ENCODE assay signal across 8 cellular contexts in genomic region chr1:205319081-205320018, GRCh38.
A peak's percentile ranks its signal among the peaks of the same experiment; 100 is the strongest.
DNase-seq lines count a peak whose midpoint lies in the region; ATAC-seq lines count a peak whose summit lies in the region.

No MANE protein-coding gene starts in this region.

- peak overlapping the region; percentile 25 for H3K4me3 ChIP-seq in iPS-18a (ENCODE audit: low read length)
- peak overlapping the region in 6 of 7 experiments; percentile 58 to 85 (median 74) for H3K4me3 ChIP-seq in skin epidermis

- no peaks in the 10 kb centered on the region for H3K36me3 ChIP-seq in iPS-18a (ENCODE audit: control insufficient read depth, low read depth, low read length)

- H3K9me3 ChIP-seq in iPS-18a (ENCODE audit: control insufficient read depth, low read depth, low read length): no peaks in the 10 kb centered on the region

- peak; percentile 40 for DNase-seq in activated CD4-positive, alpha-beta T cell treated with anti-CD3 and anti-CD28 coated beads for 48 hours
- DNase-seq in activated CD4-positive, alpha-beta T cell treated with anti-CD3 and anti-CD28 coated beads, Interleukin-2, amount 50 U/mL, for 1 hour: no peak
- DNase-seq in NCI-H774 (lab: John Stamatoyannopoulos, UW) (peak; percentile 86), amniotic epithelial cell (ENCODE audit: low read depth) (peak; percentile 84), NCI-H1930 (lab: John Stamatoyannopoulos, UW) (no peak)

- H3K4me1 ChIP-seq in iPS-18a (ENCODE audit: control insufficient read depth, low read depth, low read length): peaks cover 44% of the 10 kb centered on the region

- H3K27me3 ChIP-seq in iPS-18a (ENCODE audit: control insufficient read depth, insufficient read depth, low read length): peaks cover 7% of the 10 kb centered on the region

- H3K27ac ChIP-seq in iPS-18a (ENCODE audit: low read length) (no peak overlapping the region), skin epidermis (peak overlapping the region in 19 of 21 experiments; percentile 3 to 95 (median 56))

- no peak overlapping the region for H3K9ac ChIP-seq in iPS-18a (ENCODE audit: low read length)

- ATAC-seq in HG03175 (IDR thresholded peaks at IDR 0.05; ENCODE audit: unreplicated experiment): no peak

Comparison
In these comparisons a context has a peak if more than half of its experiments do, and no peak if none do; other contexts are left out.
1. DNase-seq: peak in activated CD4-positive, alpha-beta T cell treated with anti-CD3 and anti-CD28 coated beads for 48 hours (single experiment), NCI-H774 (single experiment) and amniotic epithelial cell (single experiment); none in activated CD4-positive, alpha-beta T cell treated with anti-CD3 and anti-CD28 coated beads, Interleukin-2, amount 50 U/mL, for 1 hour (single experiment) and NCI-H1930 (0 of 2).